ENCODE assay signal across 1 cellular context in the genomic region with DNA sequence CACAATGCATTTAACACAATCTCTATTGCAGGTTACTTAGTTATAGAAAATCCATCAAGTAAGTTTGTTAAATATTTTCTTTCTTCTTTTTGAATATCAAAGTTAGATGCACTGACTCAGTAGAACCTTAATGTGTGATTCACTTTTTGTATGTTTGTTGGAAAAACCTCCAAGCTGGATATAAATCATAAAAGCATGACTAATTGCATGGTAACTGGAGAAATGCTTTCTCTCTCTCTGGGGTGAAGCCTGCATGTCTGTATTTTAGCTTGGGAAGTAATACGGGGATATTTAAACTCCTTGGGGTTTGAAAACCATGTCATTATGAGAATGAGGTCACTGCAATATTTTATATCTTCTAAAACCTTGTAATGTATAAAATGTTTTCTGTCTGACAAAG.
TF ChIP-seq lines count a peak whose summit lies in the region.

No MANE protein-coding gene starts in this region.

TF ChIP-seq in A549, 52 proteins besides CTCF, POLR2A, EP300 and RAD21 (continued from another document):
- TF ChIP-seq TFCP2L1 (CRISPR knock-in tag; IDR thresholded peaks at IDR 0.05) (no peak), RNF2 (IDR thresholded peaks at IDR 0.05; ENCODE audit: borderline replicate concordance, low read depth) (no peak), HOXB5 (CRISPR knock-in tag; IDR thresholded peaks at IDR 0.05) (no peak), EHF (CRISPR knock-in tag; IDR thresholded peaks at IDR 0.05) (no peak), SMC3 (IDR thresholded peaks at IDR 0.05) (no peak), ZC3H11A (IDR thresholded peaks at IDR 0.05) (no peak), HOXA7 (CRISPR knock-in tag; IDR thresholded peaks at IDR 0.05) (no peak), RARB (CRISPR knock-in tag; IDR thresholded peaks at IDR 0.05) (no peak), FOSL2 (IDR thresholded peaks at IDR 0.05) (no peak), FOSL2 (CRISPR knock-in tag; IDR thresholded peaks at IDR 0.05) (no peak), EHMT2 (IDR thresholded peaks at IDR 0.05; ENCODE audit: low read depth) (no peak), FOXS1 (CRISPR knock-in tag; IDR thresholded peaks at IDR 0.05) (no peak)
- TF ChIP-seq, protein P1, sequence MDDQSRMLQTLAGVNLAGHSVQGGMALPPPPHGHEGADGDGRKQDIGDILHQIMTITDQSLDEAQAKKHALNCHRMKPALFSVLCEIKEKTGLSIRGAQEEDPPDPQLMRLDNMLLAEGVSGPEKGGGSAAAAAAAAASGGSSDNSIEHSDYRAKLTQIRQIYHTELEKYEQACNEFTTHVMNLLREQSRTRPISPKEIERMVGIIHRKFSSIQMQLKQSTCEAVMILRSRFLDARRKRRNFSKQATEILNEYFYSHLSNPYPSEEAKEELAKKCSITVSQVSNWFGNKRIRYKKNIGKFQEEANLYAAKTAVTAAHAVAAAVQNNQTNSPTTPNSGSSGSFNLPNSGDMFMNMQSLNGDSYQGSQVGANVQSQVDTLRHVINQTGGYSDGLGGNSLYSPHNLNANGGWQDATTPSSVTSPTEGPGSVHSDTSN (IDR thresholded peaks at IDR 0.05): no peak
TF ChIP-seq in A549: peak in this region for 0.
